ENCODE assay signal across 10 cellular contexts in genomic region chr4:118284169-118284568, GRCh38.
DNase-seq lines count a peak whose midpoint lies in the region; ATAC-seq lines count a peak whose summit lies in the region.
"Had no signal": no experiment of that assay in that cellular context is flagged by ENCODE, and none has a peak within 500 bp of the region (broad histone marks: within the 10 kb centered on the region; RNA-seq: fewer than 3 reads in every experiment).

No MANE protein-coding gene starts in this region.

- ATAC-seq in activated CD4-positive, alpha-beta T cell treated with anti-CD3 and anti-CD28 coated beads for 36 hours, result peak; percentile 23
- ATAC-seq in HG02678 (IDR thresholded peaks at IDR 0.05; ENCODE audit: unreplicated experiment) (peak; percentile 40), naive B cell (ENCODE audit: low read depth in 2 of 2) (peak; percentile 84 to 86), HG03045 (IDR thresholded peaks at IDR 0.05; ENCODE audit: unreplicated experiment) (no peak), HG02970 (IDR thresholded peaks at IDR 0.05; ENCODE audit: low FRiP score, unreplicated experiment) (no peak)
- ATAC-seq: gastroesophageal sphincter had no signal

- no peak overlapping the region for H3K4me3 Mint-ChIP-seq in activated CD4-positive, alpha-beta T cell treated with anti-CD3 and anti-CD28 coated beads for 36 hours
- H3K4me3 Mint-ChIP-seq in activated CD4-positive, alpha-beta T cell treated with anti-CD3 and anti-CD28 coated beads, Interleukin-2, amount 10 ng/mL, durations not matched to agents 24 days and 14 days, result no peak overlapping the region
- H3K4me3 Mint-ChIP-seq in naive B cell, result peak overlapping the region in 1 of 8 donors; percentile 69
- H3K4me3 Mint-ChIP-seq in CD8-positive, alpha-beta memory T cell, result peak overlapping the region in 1 of 7 donors; percentile 15

- H3K4me3 ChIP-seq in CD8-positive, alpha-beta memory T cell (ENCODE audit: low read length), result no peak overlapping the region
- H3K4me3 ChIP-seq: gastroesophageal sphincter had no signal

- H3K36me3 ChIP-seq in CD8-positive, alpha-beta memory T cell (ENCODE audit: insufficient read depth, low read length), result no peaks in the 10 kb centered on the region

- H3K9me3 Mint-ChIP-seq in activated CD4-positive, alpha-beta T cell treated with anti-CD3 and anti-CD28 coated beads for 36 hours (ENCODE audit: low read depth), result no peaks in the 10 kb centered on the region
- no peaks in the 10 kb centered on the region for H3K9me3 Mint-ChIP-seq in activated CD4-positive, alpha-beta T cell treated with anti-CD3 and anti-CD28 coated beads, Interleukin-2, amount 10 ng/mL, durations not matched to agents 24 days and 14 days
- peaks cover 0 to 2% (median 0%) of the 10 kb centered on the region in 7 donors for H3K9me3 Mint-ChIP-seq in naive B cell
- no peaks in the 10 kb centered on the region for H3K9me3 Mint-ChIP-seq in CD8-positive, alpha-beta memory T cell

- H3K4me1 ChIP-seq in CD8-positive, alpha-beta memory T cell (ENCODE audit: insufficient read depth, low read length), result peaks cover 21% of the 10 kb centered on the region

- POLR2A ChIA-PET in activated CD4-positive, alpha-beta T cell treated with anti-CD3 and anti-CD28 coated beads for 36 hours (lab: Charles Lee), result no interaction called here
- POLR2A ChIA-PET in CD8-positive, alpha-beta memory T cell (lab: Charles Lee), result no interaction called here

- DNase-seq in activated CD4-positive, alpha-beta T cell treated with anti-CD3 and anti-CD28 coated beads for 36 hours, result no peak
- DNase-seq in activated CD4-positive, alpha-beta T cell treated with anti-CD3 and anti-CD28 coated beads, Interleukin-2, amount 10 ng/mL, durations not matched to agents 24 days and 14 days, result no peak
- DNase-seq in Kasumi-1 (lab: John Stamatoyannopoulos, UW), result peak; percentile 89 to 90
- DNase-seq in naive B cell, result no peak
- DNase-seq in CD8-positive, alpha-beta memory T cell, result no peak
- DNase-seq: NCI-H1105 had no signal

- H3K27ac ChIP-seq in CD8-positive, alpha-beta memory T cell (ENCODE audit: low read depth, low read length), result no peak overlapping the region
- H3K27ac ChIP-seq: gastroesophageal sphincter had no signal

- CTCF ChIA-PET in activated CD4-positive, alpha-beta T cell treated with anti-CD3 and anti-CD28 coated beads for 36 hours (lab: Charles Lee), result interaction anchor here (0.6 to 1.3 kb wide), 3 partner anchors 13 to 67 kb away, joined by 3 read pairs; no protein-coding TSS in a partner anchor
- CTCF ChIA-PET in CD8-positive, alpha-beta memory T cell (lab: Charles Lee), result no interaction called here

- peaks cover 40% of the 10 kb centered on the region for H3K36me3 Mint-ChIP-seq in activated CD4-positive, alpha-beta T cell treated with anti-CD3 and anti-CD28 coated beads for 36 hours (ENCODE audit: low read depth)
- H3K36me3 Mint-ChIP-seq in activated CD4-positive, alpha-beta T cell treated with anti-CD3 and anti-CD28 coated beads, Interleukin-2, amount 10 ng/mL, durations not matched to agents 24 days and 14 days (ENCODE audit: low read depth), result peaks cover 44% of the 10 kb centered on the region
- H3K36me3 Mint-ChIP-seq in naive B cell, result peaks cover 8 to 10% of the 10 kb centered on the region in 2 donors
- H3K36me3 Mint-ChIP-seq in CD8-positive, alpha-beta memory T cell, result peaks cover 0 to 43% (median 9%) of the 10 kb centered on the region in 3 donors

- no peaks in the 10 kb centered on the region for H3K27me3 Mint-ChIP-seq in activated CD4-positive, alpha-beta T cell treated with anti-CD3 and anti-CD28 coated beads for 36 hours
- H3K27me3 Mint-ChIP-seq in activated CD4-positive, alpha-beta T cell treated with anti-CD3 and anti-CD28 coated beads, Interleukin-2, amount 10 ng/mL, durations not matched to agents 24 days and 14 days, result no peaks in the 10 kb centered on the region
- H3K27me3 Mint-ChIP-seq in naive B cell, result no peaks in the 10 kb centered on the region
- no peaks in the 10 kb centered on the region for H3K27me3 Mint-ChIP-seq in CD8-positive, alpha-beta memory T cell

- no peaks in the 10 kb centered on the region for H3K9me3 ChIP-seq in CD8-positive, alpha-beta memory T cell (ENCODE audit: low read length)
- H3K9me3 ChIP-seq: gastroesophageal sphincter had no signal

- H3K27me3 ChIP-seq in CD8-positive, alpha-beta memory T cell (ENCODE audit: insufficient read depth, low read length, poor library complexity, severe bottlenecking), result no peaks in the 10 kb centered on the region
- H3K27me3 ChIP-seq: gastroesophageal sphincter had no signal

- peaks cover 20% of the 10 kb centered on the region for H3K4me1 Mint-ChIP-seq in activated CD4-positive, alpha-beta T cell treated with anti-CD3 and anti-CD28 coated beads for 36 hours
- peaks cover 23% of the 10 kb centered on the region for H3K4me1 Mint-ChIP-seq in activated CD4-positive, alpha-beta T cell treated with anti-CD3 and anti-CD28 coated beads, Interleukin-2, amount 10 ng/mL, durations not matched to agents 24 days and 14 days
- peaks cover 18 to 44% (median 38%) of the 10 kb centered on the region in 3 donors for H3K4me1 Mint-ChIP-seq in naive B cell
- peaks cover 29 to 50% (median 44%) of the 10 kb centered on the region in 3 donors for H3K4me1 Mint-ChIP-seq in CD8-positive, alpha-beta memory T cell

- H3K27ac Mint-ChIP-seq in activated CD4-positive, alpha-beta T cell treated with anti-CD3 and anti-CD28 coated beads for 36 hours, result no peak overlapping the region
- no peak overlapping the region for H3K27ac Mint-ChIP-seq in activated CD4-positive, alpha-beta T cell treated with anti-CD3 and anti-CD28 coated beads, Interleukin-2, amount 10 ng/mL, durations not matched to agents 24 days and 14 days
- peak overlapping the region in 4 of 6 donors; percentile 8 to 79 (median 14) for H3K27ac Mint-ChIP-seq in naive B cell
- H3K27ac Mint-ChIP-seq in CD8-positive, alpha-beta memory T cell, result peak overlapping the region in 3 of 8 donors; percentile 1 to 80 (median 8)

- intact Hi-C loops in activated CD4-positive, alpha-beta T cell treated with anti-CD3 and anti-CD28 coated beads for 36 hours (cut with DNase I, micrococcal nuclease), result loop anchor here in 1 of 2 experiments (5.0 kb wide), 1 partner anchor 553 kb away; the partner anchor contains the start of gene SEC24D
- intact Hi-C loops in activated CD4-positive, alpha-beta T cell treated with anti-CD3 and anti-CD28 coated beads, Interleukin-2, amount 10 ng/mL, durations not matched to agents 24 days and 14 days (cut with micrococcal nuclease), result loop anchor here (5.0 kb wide), 1 partner anchor 308 kb away; no protein-coding TSS in a partner anchor

Comparison
In these comparisons a context has a peak if more than half of its experiments do, and no peak if none do; other contexts are left out.
1. ATAC-seq: peak in activated CD4-positive, alpha-beta T cell treated with anti-CD3 and anti-CD28 coated beads for 36 hours (single experiment), HG02678 (single experiment) and naive B cell (2 of 2); none in HG03045 (single experiment) and HG02970 (single experiment).
2. DNase-seq: peak in Kasumi-1 (2 of 2); none in activated CD4-positive, alpha-beta T cell treated with anti-CD3 and anti-CD28 coated beads for 36 hours (single experiment), activated CD4-positive, alpha-beta T cell treated with anti-CD3 and anti-CD28 coated beads, Interleukin-2, amount 10 ng/mL, durations not matched to agents 24 days and 14 days (single experiment), naive B cell (single experiment) and CD8-positive, alpha-beta memory T cell (0 of 5).
3. H3K27ac Mint-ChIP-seq: peak in naive B cell (4 of 6); none in activated CD4-positive, alpha-beta T cell treated with anti-CD3 and anti-CD28 coated beads for 36 hours (single experiment) and activated CD4-positive, alpha-beta T cell treated with anti-CD3 and anti-CD28 coated beads, Interleukin-2, amount 10 ng/mL, durations not matched to agents 24 days and 14 days (single experiment).